1 cellular context compared by ENCODE assay signal in genomic region chr9:31486630-31487029, GRCh38.
TF ChIP-seq lines count a peak whose summit lies in the region.

No MANE protein-coding gene starts in this region.

TF ChIP-seq in H1, 55 proteins besides CTCF, POLR2A, EP300 and RAD21 (continued from another document):
- TF ChIP-seq MAX (IDR thresholded peaks at IDR 0.05) (no peak), HDAC6 (IDR thresholded peaks at IDR 0.05; ENCODE audit: low read depth, low read length) (no peak), GABPA (IDR thresholded peaks at IDR 0.05; ENCODE audit: borderline replicate concordance, insufficient read depth, low read length) (no peak), KDM5A (IDR thresholded peaks at IDR 0.05; ENCODE audit: low read length) (no peak)
TF ChIP-seq in H1: peak in this region for 0.
